In the genomic region with DNA sequence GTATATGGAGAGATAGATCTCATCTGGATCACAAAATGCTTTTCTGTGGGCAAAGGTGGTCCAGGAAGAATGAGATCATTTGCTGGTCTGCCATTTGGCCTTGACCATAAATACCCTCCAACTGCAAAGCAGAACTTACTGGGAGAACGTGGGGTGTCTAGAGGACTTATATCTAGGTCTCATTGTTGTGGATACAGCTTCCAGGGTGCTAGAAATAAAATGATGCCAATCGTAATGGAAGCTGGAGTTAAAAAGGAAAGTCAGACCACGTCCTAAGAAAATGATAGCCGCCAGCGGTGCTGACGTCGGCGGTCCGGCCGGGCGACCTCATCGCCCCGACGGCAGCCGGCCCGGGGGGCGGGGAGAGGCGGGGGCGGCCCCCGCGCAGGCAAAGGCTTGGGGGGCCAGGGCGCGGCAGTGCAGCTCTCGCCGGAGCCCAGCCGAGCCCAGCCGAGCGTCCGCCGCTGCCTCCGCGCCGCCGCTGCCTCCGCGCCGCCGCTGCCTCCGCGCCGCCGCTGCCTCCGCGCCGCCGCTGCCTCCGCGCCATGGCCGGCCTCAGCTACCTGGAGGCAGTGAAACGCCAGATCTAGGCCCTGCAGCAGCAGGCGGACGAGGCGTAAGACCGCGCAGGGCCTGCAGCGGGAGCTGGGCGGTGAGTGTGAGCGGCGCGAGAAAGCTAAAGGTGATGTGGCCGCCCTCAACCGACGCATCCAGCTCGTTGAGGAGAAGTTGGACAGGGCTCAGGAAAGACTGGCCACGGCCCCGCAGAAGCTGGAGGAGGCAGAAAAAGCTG, we compare ENCODE assay signal across 8 cellular contexts.
A peak's percentile ranks its signal among the peaks of the same experiment; 100 is the strongest.
DNase-seq lines count a peak whose midpoint lies in the region; ATAC-seq and TF ChIP-seq lines count a peak whose summit lies in the region.

No MANE protein-coding gene starts in this region.

- no peaks in the 10 kb centered on the region for H3K9me3 Mint-ChIP-seq in naive B cell
- no peaks in the 10 kb centered on the region for H3K9me3 Mint-ChIP-seq in stimulated activated naive CD8-positive, alpha-beta T cell treated with anti-CD3 and anti-CD28 coated beads, Interleukin-15, amount 100 ng/mL, for 72 hours

- peak overlapping the region in 5 of 6 donors; percentile 68 to 93 (median 79) for H3K27ac Mint-ChIP-seq in naive B cell
- H3K27ac Mint-ChIP-seq in stimulated activated naive CD8-positive, alpha-beta T cell treated with anti-CD3 and anti-CD28 coated beads, Interleukin-15, amount 100 ng/mL, for 72 hours, result peak overlapping the region; percentile 89 to 92

- DNase-seq in NK-92 treated with Interleukin-12 subunit alpha and Interleukin-12 subunit beta, amount 100 ng/mL, for 24 hours (lab: John Stamatoyannopoulos, UW), result peak; percentile 55
- DNase-seq in NK-92 (lab: John Stamatoyannopoulos, UW; ENCODE audit: unreplicated experiment) (no peak), NCI-H2171 treated with DMSO at 0.1 percent for 48 hours (lab: John Stamatoyannopoulos, UW) (peak; percentile 2), esophagus muscularis mucosa (ENCODE audit: extremely low spot score) (no peak), naive B cell (peak; percentile 36)
- DNase-seq in activated CD8-positive, alpha-beta memory T cell treated with anti-CD3 and anti-CD28 coated beads, Interleukin-2, amount 50 U/mL, for 48 hours, result peak; percentile 74
- DNase-seq in stimulated activated naive CD8-positive, alpha-beta T cell treated with anti-CD3 and anti-CD28 coated beads, Interleukin-15, amount 100 ng/mL, for 72 hours, result peak; percentile 46 to 57

- H3K4me1 ChIP-seq in esophagus muscularis mucosa, result peaks cover 0 to 14% (median 12%) of the 10 kb centered on the region in 4 donors

- ATAC-seq in HG02840 (IDR thresholded peaks at IDR 0.05; ENCODE audit: low FRiP score, unreplicated experiment) (peak; percentile 87), naive B cell (ENCODE audit: low read depth in 2 of 2) (peak; percentile 78 to 91)
- ATAC-seq in stimulated activated naive CD8-positive, alpha-beta T cell treated with anti-CD3 and anti-CD28 coated beads, Interleukin-15, amount 100 ng/mL, for 72 hours, result peak; percentile 85

- peaks cover 0 to 6% (median 0%) of the 10 kb centered on the region in 3 donors for H3K27me3 Mint-ChIP-seq in naive B cell
- no peaks in the 10 kb centered on the region for H3K27me3 Mint-ChIP-seq in stimulated activated naive CD8-positive, alpha-beta T cell treated with anti-CD3 and anti-CD28 coated beads, Interleukin-15, amount 100 ng/mL, for 72 hours

- no peaks in the 10 kb centered on the region for H3K36me3 Mint-ChIP-seq in naive B cell

- no peaks in the 10 kb centered on the region for H3K27me3 ChIP-seq in esophagus muscularis mucosa

- TF ChIP-seq CTCF in esophagus muscularis mucosa (IDR thresholded peaks at IDR 0.05), result no peak

- no peak for TF ChIP-seq EP300 in esophagus muscularis mucosa (IDR thresholded peaks at IDR 0.05)

- intact Hi-C loops in esophagus muscularis mucosa (cut with DNase I), result loop anchor here (5.0 kb wide), 1 partner anchor 150 kb away; a partner anchor contains a TSS

- H3K4me3 ChIP-seq in esophagus muscularis mucosa, result peak overlapping the region; percentile 58 to 65 (median 61)

- H3K27ac ChIP-seq in esophagus muscularis mucosa (replicated peaks in 1 of 4), result peak overlapping the region; percentile 76 to 87 (median 84)

- no peaks in the 10 kb centered on the region for H3K9me3 ChIP-seq in esophagus muscularis mucosa

- WGBS in esophagus muscularis mucosa, result 28% methylated on average over 15 of the region's 66 CpGs

- peak overlapping the region; percentile 87 to 98 (median 94) for H3K4me3 Mint-ChIP-seq in naive B cell
- peak overlapping the region; percentile 93 for H3K4me3 Mint-ChIP-seq in stimulated activated naive CD8-positive, alpha-beta T cell treated with anti-CD3 and anti-CD28 coated beads, Interleukin-15, amount 100 ng/mL, for 72 hours

- no peak for TF ChIP-seq POLR2A in esophagus muscularis mucosa (IDR thresholded peaks at IDR 0.05; ENCODE audit: low read depth)

- H3K4me1 Mint-ChIP-seq in naive B cell, result peaks cover 9 to 14% (median 10%) of the 10 kb centered on the region in 3 donors
- peaks cover 24% of the 10 kb centered on the region for H3K4me1 Mint-ChIP-seq in stimulated activated naive CD8-positive, alpha-beta T cell treated with anti-CD3 and anti-CD28 coated beads, Interleukin-15, amount 100 ng/mL, for 72 hours

- no peaks in the 10 kb centered on the region for H3K36me3 ChIP-seq in esophagus muscularis mucosa

Comparison
In these comparisons a context has a peak if more than half of its experiments do, and no peak if none do; other contexts are left out.
1. DNase-seq: peak in NK-92 treated with Interleukin-12 subunit alpha and Interleukin-12 subunit beta, amount 100 ng/mL, for 24 hours (single experiment), NCI-H2171 treated with DMSO at 0.1 percent for 48 hours (single experiment), activated CD8-positive, alpha-beta memory T cell treated with anti-CD3 and anti-CD28 coated beads, Interleukin-2, amount 50 U/mL, for 48 hours (single experiment), naive B cell (single experiment) and stimulated activated naive CD8-positive, alpha-beta T cell treated with anti-CD3 and anti-CD28 coated beads, Interleukin-15, amount 100 ng/mL, for 72 hours (2 of 2); none in NK-92 (single experiment) and esophagus muscularis mucosa (single experiment).
2. Peak in every context shown above with its lines, with median percentiles within 50 percentile points of each other: ATAC-seq.